Comparison of ENCODE assay signal across 8 cellular contexts in the genomic region with DNA sequence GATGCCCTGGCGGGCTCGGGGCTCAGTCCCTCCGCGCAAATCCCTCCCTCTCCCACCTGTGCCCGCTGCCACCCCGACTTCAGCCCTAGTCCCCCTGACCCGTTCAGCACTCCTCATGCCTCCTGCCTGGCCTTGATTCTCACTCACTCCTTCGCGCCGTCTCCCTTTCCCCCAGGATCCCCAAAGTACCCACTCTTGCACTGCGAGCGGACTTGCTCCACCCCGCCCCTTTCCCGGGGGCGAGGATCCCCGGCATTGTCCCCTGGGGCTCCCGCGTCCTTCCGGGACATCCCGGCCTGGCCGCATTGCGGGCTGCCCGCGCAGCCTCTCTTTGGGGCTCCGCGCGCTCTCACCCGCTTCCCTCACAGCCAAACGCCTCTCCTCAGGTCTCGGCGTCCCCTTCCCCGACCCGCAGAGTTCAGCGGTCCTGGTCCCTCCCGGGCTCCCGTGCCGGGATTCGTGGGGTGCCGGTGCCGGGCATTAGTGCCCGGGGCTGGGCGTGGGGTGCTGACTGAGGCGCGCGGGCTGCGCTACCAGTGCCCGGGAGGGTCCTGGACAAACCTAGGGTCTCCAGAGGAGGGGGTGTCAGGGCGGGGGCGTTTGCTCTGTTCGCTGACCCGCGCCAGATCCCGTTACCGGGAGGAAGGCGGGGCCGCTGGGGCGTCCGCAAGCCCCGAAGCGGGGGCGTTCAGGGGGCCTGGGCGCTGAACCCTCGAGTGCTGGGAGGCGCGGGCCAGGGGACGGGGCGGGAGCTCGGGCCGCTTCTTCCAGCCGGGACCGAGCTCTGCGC. TPM values are rescaled to one million over a fixed set of nuclear protein-coding genes. Genes with fewer than 3 reads are reported as not detected.
DNase-seq lines count a peak whose midpoint lies in the region; ATAC-seq and TF ChIP-seq lines count a peak whose summit lies in the region.

No MANE protein-coding gene starts in this region.

- H3K27me3 ChIP-seq in foreskin keratinocyte: no peaks in the 10 kb centered on the region

- no peaks in the 10 kb centered on the region for H3K9me3 Mint-ChIP-seq in activated T-cell treated with anti-CD3 and anti-CD28 coated beads, Interleukin-2, amount 50 U/mL, for 4 hours

- no peaks in the 10 kb centered on the region for H3K36me3 Mint-ChIP-seq in activated T-cell treated with anti-CD3 and anti-CD28 coated beads, Interleukin-2, amount 50 U/mL, for 4 hours (ENCODE audit: insufficient read depth)

- peak; percentile 41 for DNase-seq in NK-92 treated with Interleukin-12 subunit alpha and Interleukin-12 subunit beta, amount 100 ng/mL, for 24 hours (lab: John Stamatoyannopoulos, UW)
- no peak for DNase-seq in NK-92 (lab: John Stamatoyannopoulos, UW; ENCODE audit: unreplicated experiment)
- peak; percentile 11 for DNase-seq in activated T-cell treated with anti-CD3 and anti-CD28 coated beads, Interleukin-2, amount 50 U/mL, for 4 hours
- DNase-seq in foreskin keratinocyte: peak in 1 of 2 donors; percentile 23
- no peak for DNase-seq in omental fat pad (ENCODE audit: low spot score)
- DNase-seq in hippocampal formation (lab: John Stamatoyannopoulos, UW): no peak
- no peak for DNase-seq in NCI-H1092 (lab: John Stamatoyannopoulos, UW)

- peak overlapping the region; percentile 96 for H3K4me3 Mint-ChIP-seq in activated T-cell treated with anti-CD3 and anti-CD28 coated beads, Interleukin-2, amount 50 U/mL, for 4 hours

- H3K4me1 ChIP-seq in foreskin keratinocyte: peaks cover 6% of the 10 kb centered on the region

- peaks cover 14% of the 10 kb centered on the region for H3K27me3 Mint-ChIP-seq in activated T-cell treated with anti-CD3 and anti-CD28 coated beads, Interleukin-2, amount 50 U/mL, for 4 hours (ENCODE audit: low read depth)

- H3K4me1 Mint-ChIP-seq in activated T-cell treated with anti-CD3 and anti-CD28 coated beads, Interleukin-2, amount 50 U/mL, for 4 hours (ENCODE audit: low read depth): peaks cover 50% of the 10 kb centered on the region

- TF ChIP-seq CTCF in foreskin keratinocyte (conservative IDR thresholded peaks at IDR 0.05): no peak
- TF ChIP-seq CTCF in omental fat pad (IDR thresholded peaks at IDR 0.05): no peak

- peak overlapping the region; percentile 59 for H3K27ac ChIP-seq in foreskin keratinocyte

- peak; percentile 8 to 9 for ATAC-seq in activated T-cell treated with anti-CD3 and anti-CD28 coated beads, Interleukin-2, amount 50 U/mL, for 4 hours
- ATAC-seq in foreskin keratinocyte (peak; percentile 4), omental fat pad (ENCODE audit: low FRiP score) (peak; percentile 23), HG02588 (IDR thresholded peaks at IDR 0.05; ENCODE audit: unreplicated experiment) (no peak)

RNA-seq across cellular contexts. Expression of gene SUPT3H, which starts 45.6 kb away (rescaled TPM):
- total RNA-seq in activated T-cell treated with anti-CD3 and anti-CD28 coated beads, Interleukin-2, amount 50 U/mL, for 4 hours: 10 to 100 TPM; 14.1 to 15.7 (median 15.7) TPM
- total RNA-seq in foreskin keratinocyte: 5.0 and 6.9 TPM in 2 replicates
- 9.0 and 10.7 TPM in 2 replicates for polyA plus RNA-seq in foreskin keratinocyte
- 1 to 10 TPM; 2.2 to 8.4 (median 5.2) TPM for total RNA-seq in omental fat pad

Comparison
In these comparisons a context has a peak if more than half of its experiments do, and no peak if none do; other contexts are left out.
1. DNase-seq: peak in NK-92 treated with Interleukin-12 subunit alpha and Interleukin-12 subunit beta, amount 100 ng/mL, for 24 hours (single experiment) and activated T-cell treated with anti-CD3 and anti-CD28 coated beads, Interleukin-2, amount 50 U/mL, for 4 hours (single experiment); none in NK-92 (single experiment), omental fat pad (single experiment), hippocampal formation (0 of 2) and NCI-H1092 (single experiment).